1 cellular context compared by ENCODE assay signal in the genomic region with DNA sequence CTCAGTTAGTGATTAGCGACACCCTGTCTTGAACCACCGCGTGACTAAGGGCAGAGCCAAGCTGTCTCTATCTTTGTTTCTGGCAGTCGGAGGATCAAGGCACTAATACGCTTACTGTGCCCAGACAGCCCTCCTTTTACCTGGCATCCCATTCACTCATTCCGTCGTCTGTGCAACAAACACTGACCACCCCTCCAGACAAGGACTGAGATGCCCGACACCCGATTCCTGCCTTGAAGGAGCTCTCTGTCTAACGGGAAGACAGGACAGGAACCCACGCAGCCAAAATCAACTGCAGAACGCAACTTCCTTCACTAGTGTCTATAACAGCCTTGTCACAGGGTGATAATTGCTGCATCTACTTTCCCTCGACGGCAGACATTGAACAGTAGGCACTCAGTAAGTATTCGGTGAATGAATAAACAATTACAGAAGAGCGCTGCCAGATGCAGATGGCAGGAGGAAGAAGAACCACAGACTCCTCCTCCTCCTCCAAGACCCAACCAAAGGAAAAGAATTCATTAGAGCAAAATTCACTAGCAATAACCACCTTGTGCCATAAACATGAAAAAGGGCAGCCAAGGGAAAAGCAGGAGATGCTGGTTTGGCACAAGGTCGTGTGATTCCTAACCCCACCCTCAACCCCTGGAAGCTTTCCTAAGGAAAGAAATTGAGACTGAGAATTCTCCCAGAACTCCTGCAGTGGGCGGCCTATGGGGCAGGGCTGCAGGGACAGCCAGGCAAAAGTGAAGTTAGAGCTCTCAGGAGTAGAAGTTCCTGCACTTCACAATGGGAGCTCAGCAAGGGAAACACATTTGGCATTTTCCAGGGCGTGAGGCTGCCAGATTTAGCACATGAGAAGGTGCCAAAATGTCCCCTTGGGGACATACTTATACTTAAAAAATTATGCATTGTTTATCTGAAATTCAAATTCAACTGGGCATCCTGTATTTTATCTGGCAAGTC.
TF ChIP-seq lines count a peak whose summit lies in the region.

No MANE protein-coding gene starts in this region.

TF ChIP-seq in IMR-90, 13 proteins besides CTCF, POLR2A, EP300 and RAD21:
- TF ChIP-seq CHD1 (IDR thresholded peaks at IDR 0.05; ENCODE audit: low read depth, low read length) (no peak), MXI1 (IDR thresholded peaks at IDR 0.05; ENCODE audit: borderline replicate concordance, low read depth, low read length) (no peak), NFE2L2 (IDR thresholded peaks at IDR 0.05; ENCODE audit: low read depth, low read length) (no peak), SMC3 (IDR thresholded peaks at IDR 0.05; ENCODE audit: low read depth, low read length) (no peak), RCOR1 (IDR thresholded peaks at IDR 0.05; ENCODE audit: insufficient replicate concordance, low read length) (no peak), MAZ (IDR thresholded peaks at IDR 0.05; ENCODE audit: borderline replicate concordance, low read depth, low read length) (no peak), FOS (IDR thresholded peaks at IDR 0.05; ENCODE audit: low read depth, low read length) (no peak), BHLHE40 (IDR thresholded peaks at IDR 0.05; ENCODE audit: low read depth, low read length) (no peak), MAFK (IDR thresholded peaks at IDR 0.05; ENCODE audit: low read depth, low read length) (no peak)
- TF ChIP-seq, protein P1, sequence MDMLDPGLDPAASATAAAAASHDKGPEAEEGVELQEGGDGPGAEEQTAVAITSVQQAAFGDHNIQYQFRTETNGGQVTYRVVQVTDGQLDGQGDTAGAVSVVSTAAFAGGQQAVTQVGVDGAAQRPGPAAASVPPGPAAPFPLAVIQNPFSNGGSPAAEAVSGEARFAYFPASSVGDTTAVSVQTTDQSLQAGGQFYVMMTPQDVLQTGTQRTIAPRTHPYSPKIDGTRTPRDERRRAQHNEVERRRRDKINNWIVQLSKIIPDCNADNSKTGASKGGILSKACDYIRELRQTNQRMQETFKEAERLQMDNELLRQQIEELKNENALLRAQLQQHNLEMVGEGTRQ (IDR thresholded peaks at IDR 0.05; ENCODE audit: low read depth, low read length), result no peak
- TF ChIP-seq, protein P2, sequence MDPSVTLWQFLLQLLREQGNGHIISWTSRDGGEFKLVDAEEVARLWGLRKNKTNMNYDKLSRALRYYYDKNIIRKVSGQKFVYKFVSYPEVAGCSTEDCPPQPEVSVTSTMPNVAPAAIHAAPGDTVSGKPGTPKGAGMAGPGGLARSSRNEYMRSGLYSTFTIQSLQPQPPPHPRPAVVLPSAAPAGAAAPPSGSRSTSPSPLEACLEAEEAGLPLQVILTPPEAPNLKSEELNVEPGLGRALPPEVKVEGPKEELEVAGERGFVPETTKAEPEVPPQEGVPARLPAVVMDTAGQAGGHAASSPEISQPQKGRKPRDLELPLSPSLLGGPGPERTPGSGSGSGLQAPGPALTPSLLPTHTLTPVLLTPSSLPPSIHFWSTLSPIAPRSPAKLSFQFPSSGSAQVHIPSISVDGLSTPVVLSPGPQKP (IDR thresholded peaks at IDR 0.05; ENCODE audit: borderline replicate concordance, low read depth, low read length), result no peak
